16 cellular contexts compared by ENCODE assay signal in genomic region chr13:110468986-110469495, GRCh38.
A peak's percentile ranks its signal among the peaks of the same experiment; 100 is the strongest.
DNase-seq lines count a peak whose midpoint lies in the region; ATAC-seq, FAIRE-seq and TF ChIP-seq lines count a peak whose summit lies in the region.
"Had no signal": no experiment of that assay in that cellular context is flagged by ENCODE, and none has a peak within 500 bp of the region (broad histone marks: within the 10 kb centered on the region; RNA-seq: fewer than 3 reads in every experiment).

No MANE protein-coding gene starts in this region.

- POLR2A ChIA-PET in endothelial cell of umbilical vein (lab: Charles Lee): no interaction called here

- H3K9me3 Mint-ChIP-seq in stimulated activated naive CD8-positive, alpha-beta T cell treated with anti-CD3 and anti-CD28 coated beads, Interleukin-15, amount 100 ng/mL, for 72 hours: no peaks in the 10 kb centered on the region
- no peaks in the 10 kb centered on the region for H3K9me3 Mint-ChIP-seq in activated naive CD4-positive, alpha-beta T cell treated with anti-CD3 and anti-CD28 coated beads, Interleukin-2, amount 50 U/mL, for 72 hours
- H3K9me3 Mint-ChIP-seq: CD8-positive, alpha-beta memory T cell; GM23338; H9 had no signal

- peaks cover 25% of the 10 kb centered on the region in 2 experiments for H3K36me3 ChIP-seq in endothelial cell of umbilical vein (ENCODE audit: control insufficient read depth in 2 of 2, extremely low read depth in 1 of 2, insufficient read depth in 2 of 2, low read length in 2 of 2)
- H3K36me3 ChIP-seq: BE2C had no signal

- H3K27ac Mint-ChIP-seq in stimulated activated naive CD8-positive, alpha-beta T cell treated with anti-CD3 and anti-CD28 coated beads, Interleukin-15, amount 100 ng/mL, for 72 hours: no peak overlapping the region
- H3K27ac Mint-ChIP-seq in activated naive CD4-positive, alpha-beta T cell treated with anti-CD3 and anti-CD28 coated beads, Interleukin-2, amount 50 U/mL, for 72 hours: no peak overlapping the region
- H3K27ac Mint-ChIP-seq: CD8-positive, alpha-beta memory T cell; GM23338 had no signal

- H3K9me3 ChIP-seq in endothelial cell of umbilical vein (replicated peaks; ENCODE audit: control insufficient read depth, insufficient read depth, low read length): no peaks in the 10 kb centered on the region
- H3K9me3 ChIP-seq: A549, BE2C, Caco-2 had no signal

- no peaks in the 10 kb centered on the region for H4K20me1 ChIP-seq in endothelial cell of umbilical vein (replicated peaks; ENCODE audit: control insufficient read depth, extremely low read depth, insufficient read depth, low read length)

- no peaks in the 10 kb centered on the region for H3K36me3 Mint-ChIP-seq in activated naive CD4-positive, alpha-beta T cell treated with anti-CD3 and anti-CD28 coated beads, Interleukin-2, amount 50 U/mL, for 72 hours
- H3K36me3 Mint-ChIP-seq: CD8-positive, alpha-beta memory T cell had no signal

- no peak for ATAC-seq in stimulated activated naive CD8-positive, alpha-beta T cell treated with anti-CD3 and anti-CD28 coated beads, Interleukin-15, amount 100 ng/mL, for 72 hours
- ATAC-seq in HG02981 (IDR thresholded peaks at IDR 0.05; ENCODE audit: unreplicated experiment): no peak
- ATAC-seq in activated naive CD4-positive, alpha-beta T cell treated with anti-CD3 and anti-CD28 coated beads, Interleukin-2, amount 50 U/mL, for 72 hours: no peak
- ATAC-seq: A549, GM23338, HepG2 had no signal

- TF ChIP-seq CTCF in endothelial cell of umbilical vein (IDR thresholded peaks at IDR 0.05; ENCODE audit: extremely low read depth in 1 of 2, insufficient read depth in 1 of 2, low read depth in 1 of 2, low read length in 2 of 2): no peak

- peaks cover 28% of the 10 kb centered on the region for H3K27me3 Mint-ChIP-seq in stimulated activated naive CD8-positive, alpha-beta T cell treated with anti-CD3 and anti-CD28 coated beads, Interleukin-15, amount 100 ng/mL, for 72 hours

- H3K27ac ChIP-seq in endothelial cell of umbilical vein (ENCODE audit: insufficient read depth, low read depth, low read length): no peak overlapping the region
- H3K27ac ChIP-seq: A549 had no signal

- CTCF ChIA-PET in endothelial cell of umbilical vein (lab: Charles Lee): interaction anchor here (1.5 kb wide), 1 partner anchor 13 kb away, joined by 6 read pairs; no protein-coding TSS in a partner anchor

- no peaks in the 10 kb centered on the region for H3K9me1 ChIP-seq in endothelial cell of umbilical vein (replicated peaks; ENCODE audit: control insufficient read depth, extremely low read depth, insufficient read depth, low read length)

- TF ChIP-seq POLR2A in endothelial cell of umbilical vein (IDR thresholded peaks at IDR 0.05; ENCODE audit: low read depth, low read length): no peak

- no peak overlapping the region for H3K4me2 ChIP-seq in endothelial cell of umbilical vein (ENCODE audit: insufficient read depth, low read length)
- H3K4me2 ChIP-seq: A549, GM23338 had no signal

- no peaks in the 10 kb centered on the region for H3K79me2 ChIP-seq in endothelial cell of umbilical vein (ENCODE audit: control insufficient read depth, insufficient read depth, low read length)

- peaks cover 6% of the 10 kb centered on the region for H3K4me1 Mint-ChIP-seq in stimulated activated naive CD8-positive, alpha-beta T cell treated with anti-CD3 and anti-CD28 coated beads, Interleukin-15, amount 100 ng/mL, for 72 hours

- H2AFZ ChIP-seq in endothelial cell of umbilical vein (ENCODE audit: low read depth, low read length): no peak overlapping the region
- H2AFZ ChIP-seq: GM23338 had no signal

- no TSS peak for BruUV-seq in endothelial cell of umbilical vein (replicated peaks; lab: Mats Ljungman, UMichigan)

- intact Hi-C loops in endothelial cell of umbilical vein (cut with micrococcal nuclease): no loop called here

- DNase-seq in SW480 (ENCODE audit: low spot score) (peak; percentile 69), endothelial cell of umbilical vein (ENCODE audit: low read depth, low spot score) (no peak), myocyte (ENCODE audit: low read depth) (peak; percentile 65), SIG-M5 (lab: John Stamatoyannopoulos, UW) (no peak)
- DNase-seq in stimulated activated naive CD8-positive, alpha-beta T cell treated with anti-CD3 and anti-CD28 coated beads, Interleukin-15, amount 100 ng/mL, for 72 hours: no peak
- no peak for DNase-seq in activated naive CD4-positive, alpha-beta T cell treated with anti-CD3 and anti-CD28 coated beads, Interleukin-2, amount 50 U/mL, for 72 hours (ENCODE audit: low spot score in 2 of 2)
- DNase-seq: BE2C; Caco-2; CD8-positive, alpha-beta memory T cell; DMS53; H9 had no signal

- FAIRE-seq in endothelial cell of umbilical vein (lab: Jason Lieb, UNC): peak; percentile 21
- FAIRE-seq: A549, HepG2, HTR-8/SVneo had no signal

- H3K27me3 ChIP-seq in endothelial cell of umbilical vein (ENCODE audit: control insufficient read depth in 2 of 2, insufficient read depth in 2 of 2, low read length in 2 of 2): no peaks in the 10 kb centered on the region
- H3K27me3 ChIP-seq: BE2C had no signal

- no peak overlapping the region for H3K4me3 ChIP-seq in endothelial cell of umbilical vein (replicated peaks in 1 of 3; ENCODE audit: insufficient read depth in 1 of 3, low read depth in 1 of 3, low read length in 3 of 3)
- H3K4me3 ChIP-seq: A549, GM23338 had no signal

- H3K4me1 ChIP-seq in endothelial cell of umbilical vein (ENCODE audit: control insufficient read depth, extremely low read depth, insufficient read depth, low read length): peaks cover 6% of the 10 kb centered on the region
- H3K4me1 ChIP-seq: A549, Caco-2 had no signal

- no peak overlapping the region for H3K9ac ChIP-seq in endothelial cell of umbilical vein (replicated peaks; ENCODE audit: extremely low read depth, insufficient read depth, low read length)

- no peak overlapping the region for H3K4me3 Mint-ChIP-seq in stimulated activated naive CD8-positive, alpha-beta T cell treated with anti-CD3 and anti-CD28 coated beads, Interleukin-15, amount 100 ng/mL, for 72 hours
- H3K4me3 Mint-ChIP-seq: CD8-positive, alpha-beta memory T cell; GM23338; H9 had no signal

- dilution Hi-C loops in endothelial cell of umbilical vein (cut with MboI; ENCODE audit: extremely low pct_ligation_motif_present, low sequenced_read_pairs): no loop called here

TF ChIP-seq in endothelial cell of umbilical vein, 7 proteins besides CTCF, POLR2A, EP300 and RAD21:
- TF ChIP-seq MYC (IDR thresholded peaks at IDR 0.05; ENCODE audit: low read depth, low read length) (no peak), GATA2 (IDR thresholded peaks at IDR 0.05; ENCODE audit: insufficient read depth, insufficient read length, low read depth, low read length) (no peak)

Comparison
In these comparisons a context has a peak if more than half of its experiments do, and no peak if none do; other contexts are left out.
1. DNase-seq: peak in SW480 (single experiment) and myocyte (single experiment); none in endothelial cell of umbilical vein (single experiment), SIG-M5 (single experiment), stimulated activated naive CD8-positive, alpha-beta T cell treated with anti-CD3 and anti-CD28 coated beads, Interleukin-15, amount 100 ng/mL, for 72 hours (0 of 2) and activated naive CD4-positive, alpha-beta T cell treated with anti-CD3 and anti-CD28 coated beads, Interleukin-2, amount 50 U/mL, for 72 hours (0 of 2).